ENCODE assay signal across 8 cellular contexts in genomic region chr11:72413914-72414628, GRCh38. TPM values are rescaled to one million over a fixed set of nuclear protein-coding genes. Genes with fewer than 3 reads are reported as not detected.
A peak's percentile ranks its signal among the peaks of the same experiment; 100 is the strongest.
DNase-seq lines count a peak whose midpoint lies in the region; ATAC-seq and TF ChIP-seq lines count a peak whose summit lies in the region.

No MANE protein-coding gene starts in this region.

- no TSS peak for BruUV-seq in OCI-LY7 (replicated peaks; lab: Mats Ljungman, UMichigan)

- H3K4me3 Mint-ChIP-seq in naive thymus-derived CD8-positive, alpha-beta T cell = no peak overlapping the region
- H3K4me3 Mint-ChIP-seq in stimulated activated memory B cell treated with anti-CD40 and anti-IgM and Interleukin-4, amounts not matched to agents 10 μg/mL and 1 μg/mL and 100 μg/mL, for 72 hours = no peak overlapping the region

- H3K9me3 Mint-ChIP-seq in naive thymus-derived CD8-positive, alpha-beta T cell = no peaks in the 10 kb centered on the region
- H3K9me3 Mint-ChIP-seq in stimulated activated memory B cell treated with anti-CD40 and anti-IgM and Interleukin-4, amounts not matched to agents 10 μg/mL and 1 μg/mL and 100 μg/mL, for 72 hours = no peaks in the 10 kb centered on the region

- no peaks in the 10 kb centered on the region for H3K36me3 ChIP-seq in OCI-LY7 (ENCODE audit: insufficient read depth, low read length)

- ATAC-seq in esophagus mucosa (peak; percentile 90), GM21526 (IDR thresholded peaks at IDR 0.05; ENCODE audit: low FRiP score, unreplicated experiment) (no peak)
- peak; percentile 69 to 82 for ATAC-seq in naive thymus-derived CD8-positive, alpha-beta T cell
- peak; percentile 64 for ATAC-seq in stimulated activated memory B cell treated with anti-CD40 and anti-IgM and Interleukin-4, amounts not matched to agents 10 μg/mL and 1 μg/mL and 100 μg/mL, for 72 hours

- intact Hi-C loops in OCI-LY7 (cut with micrococcal nuclease; ENCODE audit: unreplicated experiment) = loop anchor here (2.0 to 5.0 kb wide), 2 partner anchors 62 to 123 kb away; no protein-coding TSS in a partner anchor

- DNase-seq in GF-D8 (lab: John Stamatoyannopoulos, UW) (peak; percentile 34), KBM-7 (peak; percentile 96), OCI-LY7 (ENCODE audit: low spot score) (peak; percentile 84), activated T-cell treated with anti-CD3 and anti-CD28 coated beads for 24 hours (ENCODE audit: low read depth) (peak; percentile 67)
- DNase-seq in naive thymus-derived CD8-positive, alpha-beta T cell = peak; percentile 45 to 83 (median 70)

- H3K36me3 Mint-ChIP-seq in naive thymus-derived CD8-positive, alpha-beta T cell = peaks cover 0 to 4% (median 0%) of the 10 kb centered on the region in 3 donors
- no peaks in the 10 kb centered on the region for H3K36me3 Mint-ChIP-seq in stimulated activated memory B cell treated with anti-CD40 and anti-IgM and Interleukin-4, amounts not matched to agents 10 μg/mL and 1 μg/mL and 100 μg/mL, for 72 hours

- peak overlapping the region in 3 of 10 donors; percentile 13 to 64 (median 43) for H3K27ac Mint-ChIP-seq in naive thymus-derived CD8-positive, alpha-beta T cell
- no peak overlapping the region for H3K27ac Mint-ChIP-seq in stimulated activated memory B cell treated with anti-CD40 and anti-IgM and Interleukin-4, amounts not matched to agents 10 μg/mL and 1 μg/mL and 100 μg/mL, for 72 hours

- CTCF ChIA-PET in OCI-LY7 (lab: Charles Lee; ENCODE audit: unreplicated experiment) = interaction anchor here (0.6 to 1.0 kb wide), 3 partner anchors 15 to 38 kb away, joined by 3 read pairs; no protein-coding TSS in a partner anchor

- H3K9me3 ChIP-seq in OCI-LY7 (ENCODE audit: low read length) = no peaks in the 10 kb centered on the region

- TF ChIP-seq CTCF in OCI-LY7 (conservative IDR thresholded peaks at IDR 0.05; ENCODE audit: low read length) = peak; percentile 95

- no peak overlapping the region for H2AFZ ChIP-seq in OCI-LY7 (ENCODE audit: low read length)

- H3K4me3 ChIP-seq in OCI-LY7 (ENCODE audit: low read depth, low read length, poor library complexity, severe bottlenecking) = no peak overlapping the region

- H4K20me1 ChIP-seq in OCI-LY7 (ENCODE audit: insufficient read depth, low read length) = no peaks in the 10 kb centered on the region

- POLR2A ChIA-PET in OCI-LY7 (lab: Charles Lee) = interaction anchor here (0.5 kb wide), 1 partner anchor 373 kb away, joined by 3 read pairs; no protein-coding TSS in a partner anchor
- POLR2A ChIA-PET in naive thymus-derived CD8-positive, alpha-beta T cell (lab: Charles Lee) = no interaction called here

- no peak overlapping the region for H3K4me2 ChIP-seq in OCI-LY7 (ENCODE audit: low read length)

- peaks cover 13 to 36% (median 31%) of the 10 kb centered on the region in 4 donors for H3K4me1 Mint-ChIP-seq in naive thymus-derived CD8-positive, alpha-beta T cell
- H3K4me1 Mint-ChIP-seq in stimulated activated memory B cell treated with anti-CD40 and anti-IgM and Interleukin-4, amounts not matched to agents 10 μg/mL and 1 μg/mL and 100 μg/mL, for 72 hours = peaks cover 23% of the 10 kb centered on the region

- H3K4me1 ChIP-seq in OCI-LY7 (ENCODE audit: insufficient read depth, low read length, poor library complexity, severe bottlenecking) = peaks cover 21% of the 10 kb centered on the region

- no peaks in the 10 kb centered on the region for H3K9me2 ChIP-seq in OCI-LY7 (ENCODE audit: insufficient read depth, low read length)

- no peaks in the 10 kb centered on the region for H3K79me2 ChIP-seq in OCI-LY7 (ENCODE audit: insufficient read depth, low read depth, low read length)

- H3K27ac ChIP-seq in OCI-LY7 (ENCODE audit: low read depth, low read length, poor library complexity, severe bottlenecking) = no peak overlapping the region

- H3K27me3 Mint-ChIP-seq in naive thymus-derived CD8-positive, alpha-beta T cell = no peaks in the 10 kb centered on the region
- H3K27me3 Mint-ChIP-seq in stimulated activated memory B cell treated with anti-CD40 and anti-IgM and Interleukin-4, amounts not matched to agents 10 μg/mL and 1 μg/mL and 100 μg/mL, for 72 hours = no peaks in the 10 kb centered on the region

- in situ Hi-C loops in KBM-7 (cut with MboI; ENCODE audit: low pct_unique_long_range_greater_than_20kb, low sequenced_read_pairs) = no loop called here

RNA-seq across cellular contexts. Expression of gene CLPB, which starts 20.3 kb away (rescaled TPM):
- 20.7 and 21.0 TPM in 2 replicates for total RNA-seq in OCI-LY7 (2014; rRNA removed; shearing (Covaris generic))
- total RNA-seq in OCI-LY7 (2022) (25.8 and 27.1 TPM in 2 replicates), esophagus mucosa (13.9 TPM)
- 10 to 100 TPM; 16.1 to 19.4 TPM for total RNA-seq in naive thymus-derived CD8-positive, alpha-beta T cell
- polyA plus RNA-seq in naive thymus-derived CD8-positive, alpha-beta T cell = 1 to 10 TPM; 4.8 to 9.5 (median 5.0) TPM

Comparison
In these comparisons a context has a peak if more than half of its experiments do, and no peak if none do; other contexts are left out.
1. DNase-seq: peak in every context shown above with its lines; median percentile 96 in KBM-7; 84 in OCI-LY7; 70 in naive thymus-derived CD8-positive, alpha-beta T cell; 67 in activated T-cell treated with anti-CD3 and anti-CD28 coated beads for 24 hours; 34 in GF-D8.